ENCODE assay signal across 8 cellular contexts in the genomic region with DNA sequence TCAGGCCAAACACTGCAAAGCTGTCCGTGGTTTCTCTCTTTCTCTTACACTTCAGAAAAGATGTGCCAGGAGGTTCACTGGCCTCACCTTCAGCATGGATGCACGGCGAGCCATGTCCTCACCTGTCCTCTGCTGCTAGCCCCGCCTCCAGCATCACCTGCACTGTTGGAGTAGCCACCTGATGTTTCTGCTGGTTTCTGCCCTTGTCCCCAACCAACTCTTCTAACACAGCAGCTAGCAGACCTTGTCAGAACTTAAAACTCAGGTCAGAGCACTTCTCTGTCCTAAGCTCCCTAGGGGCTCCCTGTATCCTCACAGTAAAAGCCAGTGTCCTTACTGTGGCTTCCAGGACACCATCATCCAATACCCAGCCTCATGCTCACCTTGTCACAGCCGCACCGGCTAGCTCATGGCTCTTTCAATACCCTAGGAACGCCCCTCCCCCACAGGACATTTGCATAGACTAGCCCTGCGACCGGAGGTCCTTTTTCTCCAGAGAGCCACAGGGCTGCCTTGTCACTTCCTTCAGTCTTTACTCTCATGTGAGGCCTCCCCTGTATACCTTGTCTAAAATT. TPM values are rescaled to one million over a fixed set of nuclear protein-coding genes. Genes with fewer than 3 reads are reported as not detected.
DNase-seq lines count a peak whose midpoint lies in the region; ATAC-seq, FAIRE-seq and TF ChIP-seq lines count a peak whose summit lies in the region.

No MANE protein-coding gene starts in this region.

- 11% methylated on average over 9 of the region's 9 CpGs for whole genome bisulfite sequencing in GM12878 (ENCODE audit: insufficient coverage, insufficient replicate concordance, low lambda C conversion rate, missing lambda C conversion rate)

- H4K20me1 ChIP-seq in GM12878 (ENCODE audit: control insufficient read depth, insufficient read depth): no peaks in the 10 kb centered on the region

- H3K4me3 ChIP-seq in GM12878: peak overlapping the region; percentile 48

- in situ Hi-C loops in GM12878 (cut with MboI): no loop called here

- CTCF ChIA-PET in GM12878 (lab: Yijun Ruan, JAX): interaction anchor here (1.0 to 2.6 kb wide), 8 partner anchors 10 to 65 kb away, joined by 3 to 8 read pairs (median 4); no protein-coding TSS in a partner anchor

- H3K27ac ChIP-seq in GM12878 (ENCODE audit: control insufficient read depth, insufficient read depth) (peak overlapping the region; percentile 89), substantia nigra (ENCODE audit: low read depth, low read length, poor library complexity, severe bottlenecking) (peak overlapping the region; percentile 56)

- peaks cover 56% of the 10 kb centered on the region for H3K4me1 ChIP-seq in GM12878 (ENCODE audit: control insufficient read depth, insufficient read depth, low read length)

- H3K79me2 ChIP-seq in GM12878 (ENCODE audit: control insufficient read depth, insufficient read depth, low read length): peaks cover 26% of the 10 kb centered on the region

- SMC1A ChIA-PET in GM12878 (lab: Charles Lee; ENCODE audit: uncharacterized antibody, unreplicated experiment): interaction anchor here (0.6 to 2.7 kb wide), 11 partner anchors 8 to 326 kb away, joined by 3 to 24 read pairs (median 7); partner anchors contain the start of gene PALD1

- peak overlapping the region; percentile 83 for H3K4me2 ChIP-seq in GM12878 (ENCODE audit: control insufficient read depth, insufficient read depth)

- no peak for TF ChIP-seq RAD21 in GM12878 (IDR thresholded peaks at IDR 0.05; ENCODE audit: insufficient read depth, low read depth, low read length)

- TF ChIP-seq EP300 in GM12878 (IDR thresholded peaks at IDR 0.05; ENCODE audit: borderline replicate concordance in 1 of 2, control insufficient read depth in 1 of 2, low read depth in 2 of 2, low read length in 2 of 2): no peak

- intact Hi-C loops in GM12878 (cut with micrococcal nuclease; ENCODE audit: unreplicated experiment): loop anchor here (2.0 kb wide), 1 partner anchor 15 kb away; the partner anchor contains the start of gene PALD1

- H3K27me3 ChIP-seq in GM12878 (replicated peaks in 1 of 2; ENCODE audit: control insufficient read depth in 2 of 2, insufficient read depth in 2 of 2, low read length in 1 of 2): no peaks in the 10 kb centered on the region

- POLR2A ChIA-PET in GM12878 (lab: Charles Lee): interaction anchor here (1.1 to 4.5 kb wide), 5 partner anchors 15 to 95 kb away, joined by 3 to 38 read pairs (median 4); partner anchors contain the start of genes EIF4EBP2 and PALD1

- ATAC-seq in GM19397 (IDR thresholded peaks at IDR 0.05; ENCODE audit: unreplicated experiment) (peak; percentile 53), HG03354 (IDR thresholded peaks at IDR 0.05; ENCODE audit: poor library complexity, severe bottlenecking, unreplicated experiment) (peak; percentile 82), GM12878 (peak; percentile 83)

- TF ChIP-seq CTCF in GM12878 (IDR thresholded peaks at IDR 0.05 in 2 of 3, conservative IDR thresholded peaks at IDR 0.05 in 1 of 3; ENCODE audit: control insufficient read depth in 2 of 3, extremely low read depth in 1 of 3, insufficient read depth in 1 of 3, low read depth in 3 of 3, low read length in 3 of 3): no peak

- no TSS peak for BruUV-seq in GM12878 (replicated peaks; lab: Mats Ljungman, UMichigan)

- H2AFZ ChIP-seq in GM12878 (ENCODE audit: control insufficient read depth, low read depth, low read length): no peak overlapping the region

- peak; percentile 23 for FAIRE-seq in GM12878 (lab: Jason Lieb, UNC)

- peak overlapping the region; percentile 58; the same call in 1 of the 2 replicates for H3K9ac ChIP-seq in GM12878 (ENCODE audit: control insufficient read depth, insufficient read depth, low read length)

- RAD21 ChIA-PET in GM12878 (lab: Charles Lee; ENCODE audit: unreplicated experiment): interaction anchor here (0.7 to 3.1 kb wide), 11 partner anchors 13 to 272 kb away, joined by 3 to 27 read pairs (median 3); partner anchors contain the start of gene PALD1

- H3K36me3 ChIP-seq in GM12878 (ENCODE audit: control insufficient read depth in 2 of 2, insufficient read depth in 2 of 2, low read length in 1 of 2): no peaks in the 10 kb centered on the region; a peak in 1 of 4 replicates

- no peaks in the 10 kb centered on the region for H3K9me3 ChIP-seq in GM12878 (replicated peaks; ENCODE audit: control insufficient read depth, insufficient read depth, low read length)

- TF ChIP-seq POLR2A in GM12878 (IDR thresholded peaks at IDR 0.05; ENCODE audit: low read depth, low read length): peak; percentile 45

- DNase-seq in CD1c-positive myeloid dendritic cell (ENCODE audit: extremely low spot score) (peak; percentile 26), GM12878 (ENCODE audit: low read depth, low spot score) (peak; percentile 71), substantia nigra (lab: John Stamatoyannopoulos, UW) (peak in 1 of 49 donors; percentile 29), DMS79 (lab: John Stamatoyannopoulos, UW) (no peak), NCI-H748 (lab: John Stamatoyannopoulos, UW; ENCODE audit: unreplicated experiment) (no peak)
- DNase-seq in stimulated activated CD4-positive, alpha-beta T cell treated with anti-CD3 and anti-CD28 coated beads, Interleukin-2, amount 100 ng/mL, for 48 hours: no peak

TF ChIP-seq in GM12878, 131 proteins besides CTCF, POLR2A, EP300 and RAD21 (continues in another document):
- TF ChIP-seq SP1 (IDR thresholded peaks at IDR 0.05; ENCODE audit: low read depth, low read length) (peak; percentile 39), KLF5 (IDR thresholded peaks at IDR 0.05; ENCODE audit: partially characterized antibody) (no peak)
- TF ChIP-seq, protein P1, sequence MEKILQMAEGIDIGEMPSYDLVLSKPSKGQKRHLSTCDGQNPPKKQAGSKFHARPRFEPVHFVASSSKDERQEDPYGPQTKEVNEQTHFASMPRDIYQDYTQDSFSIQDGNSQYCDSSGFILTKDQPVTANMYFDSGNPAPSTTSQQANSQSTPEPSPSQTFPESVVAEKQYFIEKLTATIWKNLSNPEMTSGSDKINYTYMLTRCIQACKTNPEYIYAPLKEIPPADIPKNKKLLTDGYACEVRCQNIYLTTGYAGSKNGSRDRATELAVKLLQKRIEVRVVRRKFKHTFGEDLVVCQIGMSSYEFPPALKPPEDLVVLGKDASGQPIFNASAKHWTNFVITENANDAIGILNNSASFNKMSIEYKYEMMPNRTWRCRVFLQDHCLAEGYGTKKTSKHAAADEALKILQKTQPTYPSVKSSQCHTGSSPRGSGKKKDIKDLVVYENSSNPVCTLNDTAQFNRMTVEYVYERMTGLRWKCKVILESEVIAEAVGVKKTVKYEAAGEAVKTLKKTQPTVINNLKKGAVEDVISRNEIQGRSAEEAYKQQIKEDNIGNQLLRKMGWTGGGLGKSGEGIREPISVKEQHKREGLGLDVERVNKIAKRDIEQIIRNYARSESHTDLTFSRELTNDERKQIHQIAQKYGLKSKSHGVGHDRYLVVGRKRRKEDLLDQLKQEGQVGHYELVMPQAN (conservative IDR thresholded peaks at IDR 0.05): no peak

RNA-seq across cellular contexts. Expression of gene PALD1, which starts 15.2 kb away (rescaled TPM):
- total RNA-seq in GM12878 (2013; cell fraction: nucleolus; rRNA removed): 15.5 and 17.8 TPM in 2 replicates
- total RNA-seq in GM12878 (2014; rRNA removed) (19.0 and 20.4 TPM in 2 replicates), GM12878 (2014; rRNA removed; fragmentation: Illumina TruSeq; extraction: Trizol) (6.7 and 7.7 TPM in 2 replicates), GM12878 (2021) (20.7 and 20.9 TPM in 2 replicates)
- polyA plus RNA-seq in GM12878 (2011; ENCODE audit: low read depth): 1.9 TPM
- polyA plus RNA-seq in GM12878 (2011; rRNA removed) (5.4 and 7.7 TPM in 2 replicates), GM12878 (2014; fragmentation: Illumina TruSeq; extraction: Trizol) (4.0 and 7.2 TPM in 2 replicates), GM12878 (2014; fragmentation: Nextera tagmentation; extraction: Ambion mirVana) (1 to 10 TPM in 1 of 2 experiments, under 1 TPM in 1; 0.43 to 1.2 TPM), GM12878 (2014; rRNA removed) (14.8 and 15.4 TPM in 2 replicates), GM12878 (2016; fragmentation: Nextera tagmentation; extraction: Ambion mirVana) (10 to 100 TPM; 10.3 to 11.0 TPM)
- 10.2 and 11.2 TPM in 2 replicates for polyA plus RNA-seq in GM12878 (2011; cell fraction: cytosol; rRNA removed)
- polyA plus RNA-seq in GM12878 (2011; cell fraction: nucleus; rRNA removed): 31.5 and 33.4 TPM in 2 replicates
- polyA plus RNA-seq in GM12878 (2012): 3.6 and 6.9 TPM in 2 replicates
- 7.2 and 16.4 TPM in 2 replicates for polyA minus RNA-seq in GM12878 (2011; rRNA and poly(A)+ RNA removed)
- polyA minus RNA-seq in GM12878 (2011; cell fraction: cytosol; rRNA and poly(A)+ RNA removed): 6.9 and 7.1 TPM in 2 replicates
- polyA minus RNA-seq in GM12878 (2011; cell fraction: nucleus; rRNA and poly(A)+ RNA removed): 8.1 and 12.5 TPM in 2 replicates

RNA-seq across cellular contexts. Expression of gene NODAL, which starts 52.3 kb away (rescaled TPM):
- not detected in 2 replicates for total RNA-seq in GM12878 (2013; cell fraction: nucleolus; rRNA removed)
- total RNA-seq in GM12878 (2014; rRNA removed) (not detected in 2 replicates), GM12878 (2014; rRNA removed; fragmentation: Illumina TruSeq; extraction: Trizol) (not detected in 2 replicates), GM12878 (2021) (0.11 TPM in 1 of 2 replicates, not detected in the other)
- not detected for polyA plus RNA-seq in GM12878 (2011; ENCODE audit: low read depth)
- polyA plus RNA-seq in GM12878 (2011; rRNA removed) (not detected in 2 replicates), GM12878 (2014; fragmentation: Illumina TruSeq; extraction: Trizol) (not detected in 2 replicates), GM12878 (2014; fragmentation: Nextera tagmentation; extraction: Ambion mirVana) (not detected), GM12878 (2014; rRNA removed) (not detected in 2 replicates), GM12878 (2016; fragmentation: Nextera tagmentation; extraction: Ambion mirVana) (not detected)
- polyA plus RNA-seq in GM12878 (2011; cell fraction: cytosol; rRNA removed): not detected in 2 replicates
- polyA plus RNA-seq in GM12878 (2011; cell fraction: nucleus; rRNA removed): not detected in 2 replicates
- not detected in 2 replicates for polyA plus RNA-seq in GM12878 (2012)
- polyA minus RNA-seq in GM12878 (2011; rRNA and poly(A)+ RNA removed): not detected in 2 replicates
- not detected in 2 replicates for polyA minus RNA-seq in GM12878 (2011; cell fraction: cytosol; rRNA and poly(A)+ RNA removed)
- not detected in 2 replicates for polyA minus RNA-seq in GM12878 (2011; cell fraction: nucleus; rRNA and poly(A)+ RNA removed)

Comparison
In these comparisons a context has a peak if more than half of its experiments do, and no peak if none do; other contexts are left out.
1. DNase-seq: peak in CD1c-positive myeloid dendritic cell (single experiment) and GM12878 (single experiment); none in stimulated activated CD4-positive, alpha-beta T cell treated with anti-CD3 and anti-CD28 coated beads, Interleukin-2, amount 100 ng/mL, for 48 hours (0 of 2), DMS79 (single experiment) and NCI-H748 (single experiment).
2. Peak in every context shown above with its lines, with median percentiles within 50 percentile points of each other: ATAC-seq.